In the genomic region with DNA sequence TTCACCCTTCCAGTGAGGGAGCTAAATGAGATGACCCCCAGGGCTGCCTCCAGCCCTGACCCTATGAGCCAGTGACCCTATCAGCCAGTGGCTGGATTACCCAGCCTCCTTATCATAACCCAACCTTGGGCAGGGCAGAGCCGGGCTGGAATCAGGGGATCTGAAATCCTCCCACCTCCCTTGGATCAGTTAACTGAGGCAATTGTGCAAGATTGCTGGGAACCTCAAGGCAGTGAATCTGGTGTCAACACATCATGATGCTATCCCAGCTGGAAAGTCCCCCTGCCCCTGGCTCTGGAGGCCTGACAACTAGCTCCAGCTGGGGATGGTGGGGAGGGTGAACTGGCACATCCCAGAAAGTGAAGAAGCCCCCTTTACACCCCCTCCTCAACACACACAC, we compare ENCODE assay signal across 25 cellular contexts. TPM values are rescaled to one million over a fixed set of nuclear protein-coding genes. Genes with fewer than 3 reads are reported as not detected.
"Had no signal": no experiment of that assay in that cellular context is flagged by ENCODE, and none has a peak within 500 bp of the region (broad histone marks: within the 10 kb centered on the region; RNA-seq: fewer than 3 reads in every experiment).

No MANE protein-coding gene starts in this region.

- DNase-seq: activated CD4-positive, alpha-beta T cell treated with anti-CD3 and anti-CD28 coated beads for 36 hours; activated CD4-positive, alpha-beta T cell treated with anti-CD3 and anti-CD28 coated beads, Interleukin-2, amount 50 U/mL, for 48 hours; activated gamma-delta T cell treated with Interleukin-2 at 50 U/mL for 16 hours; activated naive CD8-positive, alpha-beta T cell treated with anti-CD3 and anti-CD28 coated beads, Interleukin-2, amount 10 ng/mL, durations not matched to agents 7 days and 5 days; effector memory CD4-positive, alpha-beta T cell; hypothalamus; midbrain; retina; stimulated activated CD4-positive, alpha-beta T cell treated with anti-CD3 and anti-CD28 coated beads, Interleukin-12 subunit alpha, Interleukin-12 subunit beta, amount 100 ng/mL, for 4 hours; stimulated activated CD4-positive, alpha-beta T cell treated with anti-CD3 and anti-CD28 coated beads, Interleukin-1b, Interleukin-23, amount 100 ng/mL, for 48 hours; stimulated activated naive CD4-positive, alpha-beta T cell treated with Interleukin-2 at 50 U/mL for 16 hours; substantia nigra had no signal

- H3K27me3 Mint-ChIP-seq: activated CD4-positive, alpha-beta T cell treated with anti-CD3 and anti-CD28 coated beads for 36 hours had no signal

- H3K27ac Mint-ChIP-seq: activated CD4-positive, alpha-beta T cell treated with anti-CD3 and anti-CD28 coated beads for 36 hours; activated naive CD8-positive, alpha-beta T cell treated with anti-CD3 and anti-CD28 coated beads, Interleukin-2, amount 10 ng/mL, durations not matched to agents 7 days and 5 days; dendritic cell treated with granulocyte-macrophage colony-stimulating factor and Interleukin-4, amounts not matched to agents 40 ng/mL and 50 ng/mL, for 4 days had no signal

- ATAC-seq: activated CD4-positive, alpha-beta T cell treated with anti-CD3 and anti-CD28 coated beads for 36 hours; left lobe of liver had no signal

- H3K4me3 ChIP-seq: esophagus muscularis mucosa, tibial nerve had no signal

- H3K27me3 ChIP-seq: esophagus muscularis mucosa had no signal

- H3K36me3 ChIP-seq: esophagus muscularis mucosa, tibial nerve had no signal

- H3K36me3 Mint-ChIP-seq: activated naive CD8-positive, alpha-beta T cell treated with anti-CD3 and anti-CD28 coated beads, Interleukin-2, amount 10 ng/mL, durations not matched to agents 7 days and 5 days had no signal

- H3K4me3 Mint-ChIP-seq: dendritic cell treated with granulocyte-macrophage colony-stimulating factor and Interleukin-4, amounts not matched to agents 40 ng/mL and 50 ng/mL, for 4 days had no signal

- H3K9me3 ChIP-seq: esophagus muscularis mucosa, tibial nerve had no signal

- H3K9me3 Mint-ChIP-seq: activated naive CD8-positive, alpha-beta T cell treated with anti-CD3 and anti-CD28 coated beads, Interleukin-2, amount 10 ng/mL, durations not matched to agents 7 days and 5 days; dendritic cell treated with granulocyte-macrophage colony-stimulating factor and Interleukin-4, amounts not matched to agents 40 ng/mL and 50 ng/mL, for 4 days; T-helper 2 cell treated with Interferon-gamma antibody and Interleukin-4, amounts not matched to agents 5 μg/mL and 100 μg/mL, for 36 hours had no signal

RNA-seq across cellular contexts. Expression of a gene that starts 6.4 kb away (rescaled TPM):
- total RNA-seq: activated CD4-positive, alpha-beta T cell treated with anti-CD3 and anti-CD28 coated beads for 36 hours; activated naive CD8-positive, alpha-beta T cell treated with anti-CD3 and anti-CD28 coated beads, Interleukin-2, amount 10 ng/mL, durations not matched to agents 7 days and 5 days; lung microvascular endothelial cell had no signal

RNA-seq across cellular contexts. Expression of a gene that starts 7.8 kb away (rescaled TPM):
- total RNA-seq: activated CD4-positive, alpha-beta T cell treated with anti-CD3 and anti-CD28 coated beads for 36 hours; activated naive CD8-positive, alpha-beta T cell treated with anti-CD3 and anti-CD28 coated beads, Interleukin-2, amount 10 ng/mL, durations not matched to agents 7 days and 5 days; astrocyte; bronchial epithelial cell; cerebellum; endothelial cell of umbilical vein; esophagus muscularis mucosa; fibroblast of villous mesenchyme; left lobe of liver; lung microvascular endothelial cell; omental fat pad; posterior vena cava; tibial nerve had no signal
